In the genomic region with DNA sequence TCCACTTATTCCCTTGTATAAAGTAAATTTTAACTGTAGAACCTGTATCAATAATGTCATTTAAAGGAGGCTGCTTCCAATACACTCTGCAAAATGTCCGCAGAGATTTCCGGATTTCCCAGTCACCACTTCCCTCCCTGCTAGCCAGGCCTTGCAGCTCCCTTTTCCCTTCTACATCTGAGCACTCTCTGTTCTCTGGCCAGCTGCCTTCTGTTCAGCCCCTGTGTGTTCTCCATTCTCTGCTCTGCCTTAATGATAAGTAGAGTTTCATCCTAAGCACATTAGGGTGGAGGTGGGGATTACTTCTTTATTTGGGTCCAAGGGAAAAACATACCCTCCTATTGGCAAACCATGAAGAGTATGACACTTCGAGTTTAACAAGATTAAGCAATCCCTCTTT, we compare ENCODE assay signal across 23 cellular contexts.
DNase-seq lines count a peak whose midpoint lies in the region; TF ChIP-seq lines count a peak whose summit lies in the region.
"Had no signal": no experiment of that assay in that cellular context is flagged by ENCODE, and none has a peak within 500 bp of the region (broad histone marks: within the 10 kb centered on the region; RNA-seq: fewer than 3 reads in every experiment).

No MANE protein-coding gene starts in this region.

- no peak overlapping the region for H3K4me3 ChIP-seq in OCI-LY7 (ENCODE audit: low read depth, low read length, poor library complexity, severe bottlenecking)
- H3K4me3 ChIP-seq: PC-9, SJCRH30 had no signal

- POLR2A ChIA-PET in OCI-LY7 (lab: Charles Lee) = no interaction called here

- BruUV-seq in OCI-LY7 (replicated peaks; lab: Mats Ljungman, UMichigan) = no TSS peak

- H3K36me3 ChIP-seq in OCI-LY7 (ENCODE audit: insufficient read depth, low read length) = no peaks in the 10 kb centered on the region
- H3K36me3 ChIP-seq: SJCRH30 had no signal

- DNase-seq in NCI-H524 (lab: John Stamatoyannopoulos, UW) (peak; percentile 32 to 53), NCI-H524 treated with DMSO at 0.1 percent for 48 hours (lab: John Stamatoyannopoulos, UW) (no peak), cerebellar cortex (ENCODE audit: low spot score) (peak; percentile 37), midbrain (lab: John Stamatoyannopoulos, UW) (peak; percentile 21), NCI-H1105 (lab: John Stamatoyannopoulos, UW) (no peak), SW 1271 (lab: John Stamatoyannopoulos, UW) (no peak), NCI-H2171 treated with DMSO at 0.1 percent for 48 hours (lab: John Stamatoyannopoulos, UW) (no peak), OCI-LY7 (ENCODE audit: low spot score) (no peak)
- DNase-seq: Calu3; DMS153; DND-41; MM.1S; NCI-H1417; NCI-H2081; NCI-H226; NCI-H510A; NCI-H748 treated with DMSO at 0.1 percent for 48 hours; NK-92 treated with Interleukin-12 subunit alpha and Interleukin-12 subunit beta, amount 100 ng/mL, for 24 hours; PC-9; SJCRH30 had no signal

- no peak overlapping the region for H2AFZ ChIP-seq in OCI-LY7 (ENCODE audit: low read length)
- H2AFZ ChIP-seq: PC-9 had no signal

- CTCF ChIA-PET in OCI-LY7 (lab: Charles Lee; ENCODE audit: unreplicated experiment) = no interaction called here

- H3K27ac ChIP-seq in OCI-LY7 (ENCODE audit: low read depth, low read length, poor library complexity, severe bottlenecking) = no peak overlapping the region
- H3K27ac ChIP-seq: 22Rv1, HL-60, KMS-11, PC-9, SJCRH30 had no signal

- TF ChIP-seq CTCF in OCI-LY7 (conservative IDR thresholded peaks at IDR 0.05; ENCODE audit: low read length) = no peak

- no peaks in the 10 kb centered on the region for H4K20me1 ChIP-seq in OCI-LY7 (ENCODE audit: insufficient read depth, low read length)

- intact Hi-C loops in OCI-LY7 (cut with micrococcal nuclease; ENCODE audit: unreplicated experiment) = no loop called here

- no peaks in the 10 kb centered on the region for H3K9me3 ChIP-seq in OCI-LY7 (ENCODE audit: low read length)
- H3K9me3 ChIP-seq: SJCRH30 had no signal

- H3K4me2 ChIP-seq in OCI-LY7 (ENCODE audit: low read length) = no peak overlapping the region
- H3K4me2 ChIP-seq: KMS-11, PC-9 had no signal

- H3K4me1 ChIP-seq in OCI-LY7 (ENCODE audit: insufficient read depth, low read length, poor library complexity, severe bottlenecking) = no peaks in the 10 kb centered on the region
- H3K4me1 ChIP-seq: SJCRH30 had no signal

- H3K79me2 ChIP-seq in OCI-LY7 (ENCODE audit: insufficient read depth, low read depth, low read length) = no peaks in the 10 kb centered on the region

- H3K9me2 ChIP-seq in OCI-LY7 (ENCODE audit: insufficient read depth, low read length) = no peaks in the 10 kb centered on the region

Comparison
In these comparisons a context has a peak if more than half of its experiments do, and no peak if none do; other contexts are left out.
1. DNase-seq: peak in NCI-H524 (2 of 2), cerebellar cortex (single experiment) and midbrain (single experiment); none in NCI-H524 treated with DMSO at 0.1 percent for 48 hours (single experiment), NCI-H1105 (single experiment), SW 1271 (0 of 2), NCI-H2171 treated with DMSO at 0.1 percent for 48 hours (single experiment) and OCI-LY7 (single experiment).